Comparison of ENCODE assay signal across 8 cellular contexts in the genomic region with DNA sequence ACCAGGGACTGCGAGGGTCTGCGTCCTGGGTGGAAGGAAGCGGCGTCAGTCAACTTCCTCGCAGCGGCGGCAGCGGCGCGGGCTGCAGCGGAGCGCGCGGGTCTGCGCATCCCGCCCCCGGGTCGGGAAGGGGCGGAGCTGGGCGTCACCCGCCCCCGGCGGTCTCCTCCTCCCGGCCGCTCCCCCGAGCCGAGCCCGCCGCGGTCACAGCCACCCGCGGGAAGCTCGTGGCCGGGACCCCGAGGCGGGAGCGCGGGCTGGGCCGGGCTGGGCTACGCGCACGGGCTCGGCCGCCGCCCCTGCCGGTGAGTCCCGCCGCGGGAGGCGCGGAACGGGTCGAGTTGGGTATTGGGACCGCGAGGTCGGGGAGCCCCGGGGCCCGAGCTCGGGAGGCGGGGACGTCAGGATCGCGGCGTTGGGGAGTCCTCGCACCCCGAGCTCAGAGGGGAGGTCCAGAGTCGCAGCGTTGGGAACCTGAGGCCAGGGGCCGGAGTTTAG. TPM values are rescaled to one million over a fixed set of nuclear protein-coding genes. Genes with fewer than 3 reads are reported as not detected.
A peak's percentile ranks its signal among the peaks of the same experiment; 100 is the strongest.
DNase-seq lines count a peak whose midpoint lies in the region; ATAC-seq and TF ChIP-seq lines count a peak whose summit lies in the region.

A gene with protein sequence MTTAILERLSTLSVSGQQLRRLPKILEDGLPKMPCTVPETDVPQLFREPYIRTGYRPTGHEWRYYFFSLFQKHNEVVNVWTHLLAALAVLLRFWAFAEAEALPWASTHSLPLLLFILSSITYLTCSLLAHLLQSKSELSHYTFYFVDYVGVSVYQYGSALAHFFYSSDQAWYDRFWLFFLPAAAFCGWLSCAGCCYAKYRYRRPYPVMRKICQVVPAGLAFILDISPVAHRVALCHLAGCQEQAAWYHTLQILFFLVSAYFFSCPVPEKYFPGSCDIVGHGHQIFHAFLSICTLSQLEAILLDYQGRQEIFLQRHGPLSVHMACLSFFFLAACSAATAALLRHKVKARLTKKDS (plus strand): TSS at position 207 of the 498 bp plus-strand sequence. CDS start 41,063 bp downstream, outside the sequence.

- peaks cover 10% of the 10 kb centered on the region for H3K36me3 Mint-ChIP-seq in activated B cell treated with CpG ODN at 0.5 μM for 24 hours (ENCODE audit: low read depth)

- peak within 1 kb of the TSS; percentile 86 for H3K27ac Mint-ChIP-seq in activated B cell treated with CpG ODN at 0.5 μM for 24 hours

- intact Hi-C loops in activated B cell treated with CpG ODN at 0.5 μM for 24 hours (cut with micrococcal nuclease): loop anchor here (1.0 to 5.0 kb wide), 10 partner anchors 10 to 635 kb away; a partner anchor contains a TSS

- no peak for TF ChIP-seq CTCF in activated B cell treated with CpG ODN at 0.5 μM for 24 hours (IDR thresholded peaks at IDR 0.05)
- no peak for TF ChIP-seq CTCF in cardiac fibroblast (IDR thresholded peaks at IDR 0.05; ENCODE audit: low read depth, low read length)
- no peak for TF ChIP-seq CTCF in kidney epithelial cell (IDR thresholded peaks at IDR 0.05; ENCODE audit: insufficient read depth, low read length, poor library complexity, severe bottlenecking)

- peaks cover 25% of the 10 kb centered on the region for H3K4me1 Mint-ChIP-seq in activated B cell treated with CpG ODN at 0.5 μM for 24 hours

- no peaks in the 10 kb centered on the region for H3K9me3 Mint-ChIP-seq in activated B cell treated with CpG ODN at 0.5 μM for 24 hours

- CTCF ChIA-PET in activated B cell treated with CpG ODN at 0.5 μM for 24 hours (lab: Charles Lee): interaction anchor here (0.6 to 3.6 kb wide), 11 partner anchors 11 to 98 kb away, joined by 3 to 57 read pairs (median 4); a partner anchor contains a TSS

- ATAC-seq in HG02870 (IDR thresholded peaks at IDR 0.05; ENCODE audit: unreplicated experiment) (peak; percentile 76), activated B cell treated with CpG ODN at 0.5 μM for 24 hours (ENCODE audit: low read depth) (peak; percentile 93)

- H3K4me3 Mint-ChIP-seq in activated B cell treated with CpG ODN at 0.5 μM for 24 hours: peak within 1 kb of the TSS; percentile 97

- no peaks in the 10 kb centered on the region for H3K27me3 Mint-ChIP-seq in activated B cell treated with CpG ODN at 0.5 μM for 24 hours

- POLR2A ChIA-PET in activated B cell treated with CpG ODN at 0.5 μM for 24 hours (lab: Charles Lee): interaction anchor here (0.6 to 4.2 kb wide), 18 partner anchors 8 to 883 kb away, joined by 3 to 32 read pairs (median 6); a partner anchor contains a TSS

- DNase-seq in DMS 273 (lab: John Stamatoyannopoulos, UW; ENCODE audit: unreplicated experiment) (peak; percentile 90), DMS 273 treated with DMSO at 0.1 percent for 48 hours (lab: John Stamatoyannopoulos, UW) (no peak), NCI-H2171 (lab: John Stamatoyannopoulos, UW) (peak; percentile 68), activated B cell treated with CpG ODN at 0.5 μM for 24 hours (peak; percentile 86), cardiac fibroblast (ENCODE audit: low read depth in 2 of 2) (peak; percentile 44 to 73), kidney epithelial cell (ENCODE audit: low read depth) (no peak)
- DNase-seq in stimulated activated CD4-positive, alpha-beta T cell treated with anti-CD3 and anti-CD28 coated beads, Interleukin-15, amount 100 ng/mL, for 1 hour (ENCODE audit: low read depth in 1 of 2, low spot score in 1 of 2): peak; percentile 65 to 76

- peak within 1 kb of the TSS; percentile 75 to 83 for H3K4me3 ChIP-seq in cardiac fibroblast (replicated peaks in 1 of 2; ENCODE audit: low read depth in 2 of 2, low read length in 2 of 2)
- peak within 1 kb of the TSS; percentile 73 for H3K4me3 ChIP-seq in kidney epithelial cell (ENCODE audit: low read depth, low read length)

- no peaks in the 10 kb centered on the region for H3K27me3 ChIP-seq in kidney epithelial cell (ENCODE audit: control insufficient read depth, insufficient read depth, low read length)

- H3K36me3 ChIP-seq in kidney epithelial cell (ENCODE audit: control insufficient read depth, insufficient read depth, low read length): no peaks in the 10 kb centered on the region

RNA-seq across cellular contexts. Expression of the gene that starts here (rescaled TPM):
- total RNA-seq in activated B cell treated with CpG ODN at 0.5 μM for 24 hours (6.8 and 8.0 TPM in 2 replicates), kidney epithelial cell (4.4 and 4.7 TPM in 2 replicates)

Comparison
In these comparisons a context has a peak if more than half of its experiments do, and no peak if none do; other contexts are left out.
1. DNase-seq: peak in DMS 273 (single experiment), NCI-H2171 (single experiment), activated B cell treated with CpG ODN at 0.5 μM for 24 hours (single experiment), cardiac fibroblast (2 of 2) and stimulated activated CD4-positive, alpha-beta T cell treated with anti-CD3 and anti-CD28 coated beads, Interleukin-15, amount 100 ng/mL, for 1 hour (2 of 2); none in DMS 273 treated with DMSO at 0.1 percent for 48 hours (single experiment) and kidney epithelial cell (single experiment).